1 cellular context compared by ENCODE assay signal in the genomic region with DNA sequence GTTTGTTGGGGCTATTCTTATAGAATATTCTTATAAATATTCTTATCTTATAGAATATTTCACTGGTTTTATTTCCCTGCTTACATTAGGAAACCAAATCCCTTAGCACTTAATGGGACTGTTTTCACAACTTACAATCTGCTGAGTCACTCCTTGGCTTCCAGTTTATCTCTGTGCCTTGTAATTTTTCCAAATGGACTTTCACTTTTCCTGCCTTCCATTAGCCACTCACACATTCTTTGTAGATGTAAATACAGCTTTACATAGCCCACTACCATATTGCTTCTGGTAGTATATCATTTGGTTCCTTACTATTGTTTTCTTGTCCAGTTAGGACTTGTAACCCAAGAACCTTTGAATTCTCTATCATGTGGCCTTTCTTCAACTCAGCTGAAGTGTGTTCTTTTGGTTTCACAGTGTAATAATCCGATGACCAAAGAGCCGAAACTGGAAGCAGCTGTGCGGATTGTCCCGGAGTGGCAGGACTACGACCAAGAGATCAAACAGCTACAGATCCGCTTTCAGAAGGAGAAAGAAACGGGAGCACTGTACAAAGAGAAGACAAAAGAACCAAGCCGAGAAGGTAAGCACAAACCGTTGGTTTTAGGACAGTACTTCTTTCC.
TF ChIP-seq lines count a peak whose summit lies in the region.

No MANE protein-coding gene starts in this region.

TF ChIP-seq in HCT116, 20 proteins besides CTCF, POLR2A, EP300 and RAD21 (continued from another document):
- TF ChIP-seq, protein P1, sequence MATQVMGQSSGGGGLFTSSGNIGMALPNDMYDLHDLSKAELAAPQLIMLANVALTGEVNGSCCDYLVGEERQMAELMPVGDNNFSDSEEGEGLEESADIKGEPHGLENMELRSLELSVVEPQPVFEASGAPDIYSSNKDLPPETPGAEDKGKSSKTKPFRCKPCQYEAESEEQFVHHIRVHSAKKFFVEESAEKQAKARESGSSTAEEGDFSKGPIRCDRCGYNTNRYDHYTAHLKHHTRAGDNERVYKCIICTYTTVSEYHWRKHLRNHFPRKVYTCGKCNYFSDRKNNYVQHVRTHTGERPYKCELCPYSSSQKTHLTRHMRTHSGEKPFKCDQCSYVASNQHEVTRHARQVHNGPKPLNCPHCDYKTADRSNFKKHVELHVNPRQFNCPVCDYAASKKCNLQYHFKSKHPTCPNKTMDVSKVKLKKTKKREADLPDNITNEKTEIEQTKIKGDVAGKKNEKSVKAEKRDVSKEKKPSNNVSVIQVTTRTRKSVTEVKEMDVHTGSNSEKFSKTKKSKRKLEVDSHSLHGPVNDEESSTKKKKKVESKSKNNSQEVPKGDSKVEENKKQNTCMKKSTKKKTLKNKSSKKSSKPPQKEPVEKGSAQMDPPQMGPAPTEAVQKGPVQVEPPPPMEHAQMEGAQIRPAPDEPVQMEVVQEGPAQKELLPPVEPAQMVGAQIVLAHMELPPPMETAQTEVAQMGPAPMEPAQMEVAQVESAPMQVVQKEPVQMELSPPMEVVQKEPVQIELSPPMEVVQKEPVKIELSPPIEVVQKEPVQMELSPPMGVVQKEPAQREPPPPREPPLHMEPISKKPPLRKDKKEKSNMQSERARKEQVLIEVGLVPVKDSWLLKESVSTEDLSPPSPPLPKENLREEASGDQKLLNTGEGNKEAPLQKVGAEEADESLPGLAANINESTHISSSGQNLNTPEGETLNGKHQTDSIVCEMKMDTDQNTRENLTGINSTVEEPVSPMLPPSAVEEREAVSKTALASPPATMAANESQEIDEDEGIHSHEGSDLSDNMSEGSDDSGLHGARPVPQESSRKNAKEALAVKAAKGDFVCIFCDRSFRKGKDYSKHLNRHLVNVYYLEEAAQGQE (IDR thresholded peaks at IDR 0.05; ENCODE audit: low read depth), result no peak
- TF ChIP-seq POLR2AphosphoS5 (IDR thresholded peaks at IDR 0.05; ENCODE audit: low read depth, low read length) (no peak), JUND (IDR thresholded peaks at IDR 0.05) (no peak), CEBPB (IDR thresholded peaks at IDR 0.05; ENCODE audit: low read depth) (no peak), ZNF274 (IDR thresholded peaks at IDR 0.05; ENCODE audit: low read depth, low read length) (no peak)
- TF ChIP-seq, protein P2, sequence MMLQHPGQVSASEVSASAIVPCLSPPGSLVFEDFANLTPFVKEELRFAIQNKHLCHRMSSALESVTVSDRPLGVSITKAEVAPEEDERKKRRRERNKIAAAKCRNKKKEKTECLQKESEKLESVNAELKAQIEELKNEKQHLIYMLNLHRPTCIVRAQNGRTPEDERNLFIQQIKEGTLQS (IDR thresholded peaks at IDR 0.05), result no peak
